In the genomic region with DNA sequence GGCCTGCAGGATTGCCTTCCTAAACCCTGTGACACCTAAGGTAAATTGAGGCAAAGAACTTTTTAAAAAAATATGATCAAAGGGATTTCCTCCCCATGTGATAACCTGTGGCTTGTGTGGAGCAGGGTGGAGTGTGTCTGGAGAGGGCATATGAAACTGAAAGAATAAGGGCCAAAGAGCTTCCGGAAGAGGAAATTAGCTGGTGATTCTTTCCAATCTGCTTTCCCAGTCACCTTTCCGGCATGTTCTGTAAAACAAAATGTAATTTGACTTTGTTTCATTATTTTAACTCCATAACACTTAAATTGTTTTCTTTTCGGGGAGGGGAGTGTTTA, we compare ENCODE assay signal across 8 cellular contexts. TPM values are rescaled to one million over a fixed set of nuclear protein-coding genes. Genes with fewer than 3 reads are reported as not detected.
DNase-seq lines count a peak whose midpoint lies in the region; FAIRE-seq and TF ChIP-seq lines count a peak whose summit lies in the region.

No MANE protein-coding gene starts in this region.

- POLR2A ChIA-PET in activated CD4-positive, alpha-beta memory T cell treated with anti-CD3 and anti-CD28 coated beads for 36 hours (lab: Charles Lee) = interaction anchor here (1.2 kb wide), 1 partner anchor 102 kb away, joined by 3 read pairs; no protein-coding TSS in a partner anchor

- no peaks in the 10 kb centered on the region for H3K27me3 Mint-ChIP-seq in activated CD4-positive, alpha-beta T cell treated with anti-CD3 and anti-CD28 coated beads, Interleukin-2, amount 10 ng/mL, durations not matched to agents 24 days and 14 days
- no peaks in the 10 kb centered on the region for H3K27me3 Mint-ChIP-seq in activated CD4-positive, alpha-beta memory T cell treated with anti-CD3 and anti-CD28 coated beads for 36 hours

- no peak for FAIRE-seq in urothelium cell line (lab: Jason Lieb, UNC)

- H3K9ac ChIP-seq in Karpas-422 (ENCODE audit: low read length) (peak overlapping the region; percentile 92), parathyroid adenoma (peak overlapping the region; percentile 84)

- H3K4me1 ChIP-seq in Karpas-422 (ENCODE audit: low read length) (peaks cover 11% of the 10 kb centered on the region; the same call in 1 of the 2 replicates), parathyroid adenoma (no peaks in the 10 kb centered on the region)

- TF ChIP-seq CTCF in parathyroid adenoma (IDR thresholded peaks at IDR 0.05) = no peak

- no peaks in the 10 kb centered on the region for H3K9me2 ChIP-seq in Karpas-422 (replicated peaks; ENCODE audit: insufficient read depth, low read length)

- H4K20me1 ChIP-seq in Karpas-422 (ENCODE audit: insufficient read depth, low read depth, low read length) = no peaks in the 10 kb centered on the region

- H3K36me3 Mint-ChIP-seq in activated CD4-positive, alpha-beta T cell treated with anti-CD3 and anti-CD28 coated beads, Interleukin-2, amount 10 ng/mL, durations not matched to agents 24 days and 14 days (ENCODE audit: low read depth) = peaks cover 5% of the 10 kb centered on the region
- H3K36me3 Mint-ChIP-seq in activated CD4-positive, alpha-beta memory T cell treated with anti-CD3 and anti-CD28 coated beads for 36 hours = no peaks in the 10 kb centered on the region

- CTCF ChIA-PET in activated CD4-positive, alpha-beta memory T cell treated with anti-CD3 and anti-CD28 coated beads for 36 hours (lab: Charles Lee) = interaction anchor here (1.4 to 1.6 kb wide), 2 partner anchors 25 to 27 kb away, joined by 5 to 6 read pairs; no protein-coding TSS in a partner anchor

- H3K9me3 ChIP-seq in Karpas-422 (ENCODE audit: low read length) (no peaks in the 10 kb centered on the region), parathyroid adenoma (ENCODE audit: control insufficient read depth, low read length) (no peaks in the 10 kb centered on the region)

- H3K27ac ChIP-seq in Karpas-422 (ENCODE audit: low read length) (peak overlapping the region; percentile 89), parathyroid adenoma (peak overlapping the region; percentile 96)

- H3K36me3 ChIP-seq in Karpas-422 (ENCODE audit: insufficient read depth, low read length) = no peaks in the 10 kb centered on the region
- H3K36me3 ChIP-seq in parathyroid adenoma (ENCODE audit: control insufficient read depth, insufficient read depth, low read length) = no peaks in the 10 kb centered on the region

- H3K4me1 Mint-ChIP-seq in activated CD4-positive, alpha-beta T cell treated with anti-CD3 and anti-CD28 coated beads, Interleukin-2, amount 10 ng/mL, durations not matched to agents 24 days and 14 days = peaks cover 5% of the 10 kb centered on the region
- peaks cover 18% of the 10 kb centered on the region for H3K4me1 Mint-ChIP-seq in activated CD4-positive, alpha-beta memory T cell treated with anti-CD3 and anti-CD28 coated beads for 36 hours (ENCODE audit: low read depth)

- H3K79me2 ChIP-seq in Karpas-422 (ENCODE audit: low read length) = peaks cover 51% of the 10 kb centered on the region
- H3K79me2 ChIP-seq in parathyroid adenoma = peaks cover 13% of the 10 kb centered on the region

- H3K27ac Mint-ChIP-seq in activated CD4-positive, alpha-beta T cell treated with anti-CD3 and anti-CD28 coated beads, Interleukin-2, amount 10 ng/mL, durations not matched to agents 24 days and 14 days = peak overlapping the region; percentile 92
- H3K27ac Mint-ChIP-seq in activated CD4-positive, alpha-beta memory T cell treated with anti-CD3 and anti-CD28 coated beads for 36 hours = peak overlapping the region; percentile 93

- H3K4me3 Mint-ChIP-seq in activated CD4-positive, alpha-beta T cell treated with anti-CD3 and anti-CD28 coated beads, Interleukin-2, amount 10 ng/mL, durations not matched to agents 24 days and 14 days = peak overlapping the region; percentile 84
- peak overlapping the region; percentile 84 for H3K4me3 Mint-ChIP-seq in activated CD4-positive, alpha-beta memory T cell treated with anti-CD3 and anti-CD28 coated beads for 36 hours

- intact Hi-C loops in activated CD4-positive, alpha-beta T cell treated with anti-CD3 and anti-CD28 coated beads, Interleukin-2, amount 10 ng/mL, durations not matched to agents 24 days and 14 days (cut with micrococcal nuclease) = loop anchor here (1.0 kb wide), 3 partner anchors 9 to 98 kb away; no protein-coding TSS in a partner anchor
- intact Hi-C loops in activated CD4-positive, alpha-beta memory T cell treated with anti-CD3 and anti-CD28 coated beads for 36 hours (cut with micrococcal nuclease) = loop anchor here (1.0 to 2.0 kb wide), 3 partner anchors 18 to 100 kb away; a partner anchor contains a TSS

- H3K27me3 ChIP-seq in Karpas-422 (ENCODE audit: low read length) (no peaks in the 10 kb centered on the region), parathyroid adenoma (ENCODE audit: control insufficient read depth, insufficient read depth, low read length) (no peaks in the 10 kb centered on the region)

- peak; percentile 78 for DNase-seq in activated CD4-positive, alpha-beta T cell treated with anti-CD3 and anti-CD28 coated beads, Interleukin-2, amount 10 ng/mL, durations not matched to agents 24 days and 14 days
- DNase-seq in activated CD4-positive, alpha-beta T cell treated with anti-CD3 and anti-CD28 coated beads for 4 hours = no peak
- DNase-seq in H4 (ENCODE audit: low spot score) (peak; percentile 40), Karpas-422 (peak; percentile 73), germinal center (ENCODE audit: low spot score) (peak; percentile 42), urothelium cell line (ENCODE audit: low spot score) (no peak)
- DNase-seq in activated CD4-positive, alpha-beta memory T cell treated with anti-CD3 and anti-CD28 coated beads for 36 hours = no peak

- H2AFZ ChIP-seq in Karpas-422 (ENCODE audit: low read length) (no peak overlapping the region), parathyroid adenoma (peak overlapping the region; percentile 83)

- H3K4me3 ChIP-seq in Karpas-422 (ENCODE audit: low read length) (peak overlapping the region; percentile 79), parathyroid adenoma (ENCODE audit: low read depth, low read length) (peak overlapping the region; percentile 90)

- no peaks in the 10 kb centered on the region for H3K9me3 Mint-ChIP-seq in activated CD4-positive, alpha-beta T cell treated with anti-CD3 and anti-CD28 coated beads, Interleukin-2, amount 10 ng/mL, durations not matched to agents 24 days and 14 days
- H3K9me3 Mint-ChIP-seq in activated CD4-positive, alpha-beta memory T cell treated with anti-CD3 and anti-CD28 coated beads for 36 hours = no peaks in the 10 kb centered on the region

- H3K4me2 ChIP-seq in Karpas-422 (ENCODE audit: low read depth, low read length, poor library complexity, severe bottlenecking) (peak overlapping the region; percentile 74), parathyroid adenoma (ENCODE audit: low read length) (peak overlapping the region; percentile 81)

RNA-seq across cellular contexts. Expression of a gene that starts 0.6 kb away (rescaled TPM):
- 34.7 and 36.3 TPM in 2 replicates for total RNA-seq in activated CD4-positive, alpha-beta T cell treated with anti-CD3 and anti-CD28 coated beads, Interleukin-2, amount 10 ng/mL, durations not matched to agents 24 days and 14 days
- total RNA-seq in H4 (2014; rRNA removed; shearing (Covaris generic)) = 18.6 and 19.0 TPM in 2 replicates
- 20.0 and 23.3 TPM in 2 replicates for total RNA-seq in Karpas-422 (2014; rRNA removed; shearing (Covaris generic); ENCODE audit: low replicate concordance)
- total RNA-seq in activated CD4-positive, alpha-beta memory T cell treated with anti-CD3 and anti-CD28 coated beads for 36 hours = 10 to 100 TPM; 33.9 to 36.1 TPM

Comparison
In these comparisons a context has a peak if more than half of its experiments do, and no peak if none do; other contexts are left out.
1. DNase-seq: peak in activated CD4-positive, alpha-beta T cell treated with anti-CD3 and anti-CD28 coated beads, Interleukin-2, amount 10 ng/mL, durations not matched to agents 24 days and 14 days (single experiment), H4 (single experiment), Karpas-422 (single experiment) and germinal center (single experiment); none in activated CD4-positive, alpha-beta T cell treated with anti-CD3 and anti-CD28 coated beads for 4 hours (0 of 2), activated CD4-positive, alpha-beta memory T cell treated with anti-CD3 and anti-CD28 coated beads for 36 hours (single experiment) and urothelium cell line (single experiment).